ENCODE assay signal across 11 cellular contexts in genomic region chr10:78336402-78336791, GRCh38.
DNase-seq lines count a peak whose midpoint lies in the region; ATAC-seq, FAIRE-seq and TF ChIP-seq lines count a peak whose summit lies in the region.
"Had no signal": no experiment of that assay in that cellular context is flagged by ENCODE, and none has a peak within 500 bp of the region (broad histone marks: within the 10 kb centered on the region; RNA-seq: fewer than 3 reads in every experiment).

No MANE protein-coding gene starts in this region.

- intact Hi-C loops in activated CD4-positive, alpha-beta T cell treated with anti-CD3 and anti-CD28 coated beads for 36 hours (cut with DNase I, micrococcal nuclease): no loop called here

- H3K27ac Mint-ChIP-seq in endothelial cell (ENCODE audit: unreplicated experiment): no peak overlapping the region
- peak overlapping the region in 2 of 3 experiments; percentile 41 to 54 for H3K27ac Mint-ChIP-seq in nephron
- H3K27ac Mint-ChIP-seq in activated CD4-positive, alpha-beta T cell treated with anti-CD3 and anti-CD28 coated beads for 36 hours: no peak overlapping the region
- H3K27ac Mint-ChIP-seq: B cell had no signal

- no peak for FAIRE-seq in HTR-8/SVneo (lab: Jason Lieb, UNC)
- FAIRE-seq: GM12878 had no signal

- peak; percentile 93 for DNase-seq in A172 (ENCODE audit: low spot score)
- DNase-seq in HTR-8/SVneo (ENCODE audit: insufficient read length, low spot score): peak; percentile 31
- peak; percentile 2 for DNase-seq in endothelial cell (ENCODE audit: low spot score)
- no peak for DNase-seq in activated CD4-positive, alpha-beta T cell treated with anti-CD3 and anti-CD28 coated beads for 36 hours
- DNase-seq in inferior parietal cortex (ENCODE audit: extremely low spot score): no peak
- DNase-seq: NCI-H1092 treated with DMSO at 0.1 percent for 48 hours had no signal

- POLR2A ChIA-PET in activated CD4-positive, alpha-beta T cell treated with anti-CD3 and anti-CD28 coated beads for 36 hours (lab: Charles Lee): no interaction called here

- TF ChIP-seq CTCF in endothelial cell (IDR thresholded peaks at IDR 0.05; ENCODE audit: unreplicated experiment) (no peak), nephron (IDR thresholded peaks at IDR 0.05; ENCODE audit: unreplicated experiment in 3 of 3) (no peak)

- no peak overlapping the region for H3K4me3 Mint-ChIP-seq in endothelial cell (ENCODE audit: unreplicated experiment)
- peak overlapping the region in 1 of 3 experiments; percentile 34 for H3K4me3 Mint-ChIP-seq in nephron
- no peak overlapping the region for H3K4me3 Mint-ChIP-seq in activated CD4-positive, alpha-beta T cell treated with anti-CD3 and anti-CD28 coated beads for 36 hours
- H3K4me3 Mint-ChIP-seq: B cell had no signal

- H3K4me1 Mint-ChIP-seq in endothelial cell (ENCODE audit: unreplicated experiment) (peaks cover 7% of the 10 kb centered on the region), nephron (peaks cover 18% of the 10 kb centered on the region)
- no peaks in the 10 kb centered on the region for H3K4me1 Mint-ChIP-seq in activated CD4-positive, alpha-beta T cell treated with anti-CD3 and anti-CD28 coated beads for 36 hours
- H3K4me1 Mint-ChIP-seq: B cell had no signal

- H3K36me3 Mint-ChIP-seq in endothelial cell (ENCODE audit: low read depth, unreplicated experiment): peaks cover 5% of the 10 kb centered on the region
- no peaks in the 10 kb centered on the region for H3K36me3 Mint-ChIP-seq in nephron (ENCODE audit: low read depth)
- no peaks in the 10 kb centered on the region for H3K36me3 Mint-ChIP-seq in activated CD4-positive, alpha-beta T cell treated with anti-CD3 and anti-CD28 coated beads for 36 hours (ENCODE audit: low read depth)

- H3K9me3 Mint-ChIP-seq in endothelial cell (ENCODE audit: unreplicated experiment): no peaks in the 10 kb centered on the region
- peaks cover 5% of the 10 kb centered on the region for H3K9me3 Mint-ChIP-seq in nephron
- H3K9me3 Mint-ChIP-seq in activated CD4-positive, alpha-beta T cell treated with anti-CD3 and anti-CD28 coated beads for 36 hours (ENCODE audit: low read depth): no peaks in the 10 kb centered on the region

- CTCF ChIA-PET in activated CD4-positive, alpha-beta T cell treated with anti-CD3 and anti-CD28 coated beads for 36 hours (lab: Charles Lee): no interaction called here

- H3K27me3 Mint-ChIP-seq in endothelial cell (ENCODE audit: unreplicated experiment): peaks cover 9% of the 10 kb centered on the region
- H3K27me3 Mint-ChIP-seq in nephron (ENCODE audit: low read depth): peaks cover 8% of the 10 kb centered on the region
- no peaks in the 10 kb centered on the region for H3K27me3 Mint-ChIP-seq in activated CD4-positive, alpha-beta T cell treated with anti-CD3 and anti-CD28 coated beads for 36 hours

- ATAC-seq in activated CD4-positive, alpha-beta T cell treated with anti-CD3 and anti-CD28 coated beads for 36 hours: no peak
- no peak for ATAC-seq in HG03159 (IDR thresholded peaks at IDR 0.05; ENCODE audit: unreplicated experiment)
- no peak for ATAC-seq in GM18907 (IDR thresholded peaks at IDR 0.05; ENCODE audit: unreplicated experiment)
- ATAC-seq: GM12878 had no signal

Comparison
In these comparisons a context has a peak if more than half of its experiments do, and no peak if none do; other contexts are left out.
1. DNase-seq: peak in A172 (single experiment), HTR-8/SVneo (single experiment) and endothelial cell (single experiment); none in activated CD4-positive, alpha-beta T cell treated with anti-CD3 and anti-CD28 coated beads for 36 hours (single experiment) and inferior parietal cortex (single experiment).
2. H3K27ac Mint-ChIP-seq: peak in nephron (2 of 3); none in endothelial cell (single experiment) and activated CD4-positive, alpha-beta T cell treated with anti-CD3 and anti-CD28 coated beads for 36 hours (single experiment).